ENCODE assay signal across 9 cellular contexts in the genomic region with DNA sequence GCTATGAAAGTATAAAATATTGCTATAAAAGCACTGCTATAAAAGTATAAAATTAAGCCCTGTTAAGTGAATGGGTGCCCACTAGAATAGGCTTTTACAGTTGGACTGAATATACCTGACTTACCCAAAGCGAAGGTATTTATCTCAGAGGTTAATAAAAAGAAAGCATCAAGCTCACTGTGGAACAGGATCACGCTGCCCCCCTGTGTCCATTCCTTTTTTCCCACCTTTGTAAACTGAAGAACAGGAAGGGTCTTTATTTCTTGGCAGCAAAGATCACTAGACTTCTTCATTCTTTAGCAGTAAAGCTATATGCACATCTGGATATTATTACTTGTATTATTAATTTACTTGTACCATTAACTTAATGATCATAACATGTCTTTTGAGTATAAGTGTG. TPM values are rescaled to one million over a fixed set of nuclear protein-coding genes. Genes with fewer than 3 reads are reported as not detected.
DNase-seq lines count a peak whose midpoint lies in the region; ATAC-seq and TF ChIP-seq lines count a peak whose summit lies in the region.
"Had no signal": no experiment of that assay in that cellular context is flagged by ENCODE, and none has a peak within 500 bp of the region (broad histone marks: within the 10 kb centered on the region; RNA-seq: fewer than 3 reads in every experiment).

No MANE protein-coding gene starts in this region.

- no peak overlapping the region for H3K9ac ChIP-seq in KMS-11
- no peak overlapping the region for H3K9ac ChIP-seq in fibroblast of lung (ENCODE audit: insufficient read depth, low read length)

- H3K27ac ChIP-seq in KMS-11, result no peak overlapping the region
- no peak overlapping the region for H3K27ac ChIP-seq in fibroblast of lung (ENCODE audit: insufficient read depth, low read length)

- intact Hi-C loops in Right ventricle myocardium inferior (cut with DNase I), result loop anchor here (2.0 kb wide), 1 partner anchor 257 kb away; no protein-coding TSS in a partner anchor

- H3K36me3 ChIP-seq in KMS-11 (ENCODE audit: insufficient read depth) (no peaks in the 10 kb centered on the region), fibroblast of lung (ENCODE audit: control insufficient read depth, insufficient read depth, low read length) (no peaks in the 10 kb centered on the region)

- H3K4me1 ChIP-seq in KMS-11 (ENCODE audit: low read depth, poor library complexity, severe bottlenecking) (no peaks in the 10 kb centered on the region), fibroblast of lung (ENCODE audit: control insufficient read depth, extremely low read depth, insufficient read depth, low read length) (no peaks in the 10 kb centered on the region)

- TF ChIP-seq CTCF in KMS-11 (conservative IDR thresholded peaks at IDR 0.05; ENCODE audit: low read depth, low read length), result peak; percentile 59
- peak; percentile 22; the same call in 1 of the 2 replicates for TF ChIP-seq CTCF in WI38 (IDR thresholded peaks at IDR 0.05; ENCODE audit: low read depth, low read length)
- peak; percentile 35 to 43 for TF ChIP-seq CTCF in fibroblast of lung (conservative IDR thresholded peaks at IDR 0.05 in 1 of 2, IDR thresholded peaks at IDR 0.05 in 1 of 2; ENCODE audit: low read depth in 1 of 2, low read length in 2 of 2)

- H4K20me1 ChIP-seq in KMS-11 (ENCODE audit: insufficient read depth) (no peaks in the 10 kb centered on the region), fibroblast of lung (ENCODE audit: control insufficient read depth, extremely low read depth, insufficient read depth, low read length) (no peaks in the 10 kb centered on the region)

- ATAC-seq in HG03139 (IDR thresholded peaks at IDR 0.05; ENCODE audit: unreplicated experiment) (no peak), Right ventricle myocardium inferior (no peak)
- ATAC-seq: Panc1 had no signal

- DNase-seq in DMS114 treated with DMSO at 0.1 percent for 48 hours (lab: John Stamatoyannopoulos, UW; ENCODE audit: unreplicated experiment), result peak; percentile 10
- DNase-seq in fibroblast of lung (ENCODE audit: low read depth in 2 of 2), result peak in 1 of 2 donors; percentile 17
- DNase-seq in stimulated activated CD8-positive, alpha-beta memory T cell treated with anti-CD3 and anti-CD28 coated beads, Interleukin-12 subunit alpha, Interleukin-12 subunit beta, amount 100 ng/mL, for 1 hour (ENCODE audit: low read depth), result peak; percentile 12
- DNase-seq in KG1 (lab: John Stamatoyannopoulos, UW), result no peak
- no peak for DNase-seq in Right ventricle myocardium inferior (ENCODE audit: missing footprints)

- no peaks in the 10 kb centered on the region for H3K79me2 ChIP-seq in KMS-11 (ENCODE audit: insufficient read depth, low read depth)
- H3K79me2 ChIP-seq in fibroblast of lung (ENCODE audit: control insufficient read depth, insufficient read depth, low read length), result no peaks in the 10 kb centered on the region

- no peaks in the 10 kb centered on the region for H3K27me3 ChIP-seq in KMS-11 (ENCODE audit: insufficient read depth, low read depth)
- H3K27me3 ChIP-seq in fibroblast of lung (ENCODE audit: control insufficient read depth, insufficient read depth, low read length), result no peaks in the 10 kb centered on the region

- H2AFZ ChIP-seq in KMS-11 (ENCODE audit: low read depth) (no peak overlapping the region), fibroblast of lung (ENCODE audit: low read length) (no peak overlapping the region)

- H3K4me3 ChIP-seq in KMS-11 (IDR thresholded peaks at IDR 0.05; ENCODE audit: insufficient read depth, low read depth, low read length), result no peak overlapping the region
- H3K4me3 ChIP-seq in WI38 (ENCODE audit: low read depth, low read length), result no peak overlapping the region
- H3K4me3 ChIP-seq in fibroblast of lung (replicated peaks in 1 of 4; ENCODE audit: control extremely low read depth in 1 of 4, insufficient read depth in 1 of 4, low read depth in 3 of 4, low read length in 4 of 4), result no peak overlapping the region

- no peaks in the 10 kb centered on the region for H3K9me3 ChIP-seq in fibroblast of lung (ENCODE audit: control insufficient read depth, insufficient read depth, low read depth, low read length)

- H3K4me2 ChIP-seq in KMS-11 (no peak overlapping the region), fibroblast of lung (ENCODE audit: extremely low read depth, insufficient read depth, low read length) (no peak overlapping the region)

RNA-seq across cellular contexts. Expression of gene PLPP6, which starts 22.1 kb away (rescaled TPM):
- total RNA-seq in fibroblast of lung (5.1 and 8.9 TPM in 2 replicates), Right ventricle myocardium inferior (2.3 TPM)
- 6.7 and 9.1 TPM in 2 replicates for polyA plus RNA-seq in fibroblast of lung
- 5.8 and 7.8 TPM in 2 replicates for polyA plus RNA-seq in fibroblast of lung (2012)
- 8.8 and 10.6 TPM in 2 replicates for polyA minus RNA-seq in fibroblast of lung (ENCODE audit: low replicate concordance)

RNA-seq across cellular contexts. Expression of gene SPATA6L, which starts 26.3 kb away (rescaled TPM):
- total RNA-seq in fibroblast of lung (0.77 and 1.2 TPM in 2 replicates), Right ventricle myocardium inferior (0.38 TPM)
- polyA plus RNA-seq in fibroblast of lung, result 0.45 and 0.54 TPM in 2 replicates
- 0.41 and 0.47 TPM in 2 replicates for polyA plus RNA-seq in fibroblast of lung (2012)
- not detected in 2 replicates for polyA minus RNA-seq in fibroblast of lung (ENCODE audit: low replicate concordance)

RNA-seq across cellular contexts. Expression of gene CDC37L1, which starts 39.3 kb away (rescaled TPM):
- total RNA-seq in fibroblast of lung (15.4 and 16.7 TPM in 2 replicates), Right ventricle myocardium inferior (42.1 TPM)
- polyA plus RNA-seq in fibroblast of lung, result 9.2 and 15.2 TPM in 2 replicates
- 7.7 and 13.3 TPM in 2 replicates for polyA plus RNA-seq in fibroblast of lung (2012)
- 0.74 and 4.1 TPM in 2 replicates for polyA minus RNA-seq in fibroblast of lung (ENCODE audit: low replicate concordance)

Comparison
In these comparisons a context has a peak if more than half of its experiments do, and no peak if none do; other contexts are left out.
1. DNase-seq: peak in DMS114 treated with DMSO at 0.1 percent for 48 hours (single experiment) and stimulated activated CD8-positive, alpha-beta memory T cell treated with anti-CD3 and anti-CD28 coated beads, Interleukin-12 subunit alpha, Interleukin-12 subunit beta, amount 100 ng/mL, for 1 hour (single experiment); none in KG1 (single experiment) and Right ventricle myocardium inferior (single experiment).
2. Peak in every context shown above with its lines, with median percentiles within 50 percentile points of each other: CTCF ChIP-seq.